9 cellular contexts compared by ENCODE assay signal in genomic region chr4:184386271-184386781, GRCh38.
DNase-seq lines count a peak whose midpoint lies in the region; ATAC-seq and TF ChIP-seq lines count a peak whose summit lies in the region.
"Had no signal": no experiment of that assay in that cellular context is flagged by ENCODE, and none has a peak within 500 bp of the region (broad histone marks: within the 10 kb centered on the region; RNA-seq: fewer than 3 reads in every experiment).

No MANE protein-coding gene starts in this region.

- H3K27ac ChIP-seq in esophagus squamous epithelium = peak overlapping the region in 3 of 4 donors; percentile 82 to 94 (median 88)
- H3K27ac ChIP-seq: cardiac muscle cell had no signal

- peaks cover 30 to 68% (median 58%) of the 10 kb centered on the region in 4 donors for H3K4me1 Mint-ChIP-seq in naive thymus-derived CD8-positive, alpha-beta T cell

- POLR2A ChIA-PET in naive thymus-derived CD8-positive, alpha-beta T cell (lab: Charles Lee) = interaction anchor here (0.6 kb wide), 1 partner anchor 27 kb away, joined by 6 read pairs; no protein-coding TSS in a partner anchor

- no peaks in the 10 kb centered on the region for H3K9me3 ChIP-seq in esophagus squamous epithelium

- no peaks in the 10 kb centered on the region for H3K27me3 Mint-ChIP-seq in naive thymus-derived CD8-positive, alpha-beta T cell

- peaks cover 5 to 51% (median 10%) of the 10 kb centered on the region in 3 donors for H3K36me3 Mint-ChIP-seq in naive thymus-derived CD8-positive, alpha-beta T cell

- H3K27me3 ChIP-seq in esophagus squamous epithelium = no peaks in the 10 kb centered on the region
- H3K27me3 ChIP-seq: cardiac muscle cell had no signal

- in situ Hi-C loops in Caki2 (cut with HindIII; ENCODE audit: low pct_unique_long_range_greater_than_20kb, low sequenced_read_pairs) = no loop called here

- H3K4me3 ChIP-seq in esophagus squamous epithelium = no peak overlapping the region
- H3K4me3 ChIP-seq: cardiac muscle cell had no signal

- peak overlapping the region; percentile 15 to 88 (median 69) for H3K27ac Mint-ChIP-seq in naive thymus-derived CD8-positive, alpha-beta T cell

- TF ChIP-seq CTCF in esophagus squamous epithelium (IDR thresholded peaks at IDR 0.05) = no peak

- no peak for TF ChIP-seq POLR2A in esophagus squamous epithelium (IDR thresholded peaks at IDR 0.05)

- no peak for ATAC-seq in naive thymus-derived CD8-positive, alpha-beta T cell
- ATAC-seq in HG03280 (IDR thresholded peaks at IDR 0.05; ENCODE audit: unreplicated experiment) = no peak

- DNase-seq in Caki2 (ENCODE audit: low read depth) = peak; percentile 41
- DNase-seq in OCI-M1 (lab: John Stamatoyannopoulos, UW) = peak; percentile 88
- DNase-seq in esophagus squamous epithelium (lab: John Stamatoyannopoulos, UW) = no peak
- DNase-seq in naive thymus-derived CD8-positive, alpha-beta T cell = no peak
- DNase-seq in T-helper 9 cell = no peak
- DNase-seq in dedifferentiated amniotic fluid mesenchymal stem cell (ENCODE audit: extremely low spot score) = no peak
- no peak for DNase-seq in D341Med (ENCODE audit: low spot score)

- intact Hi-C loops in esophagus squamous epithelium (cut with DNase I) = no loop called here

- 65 to 70% methylated on average over 10 of the region's 10 CpGs for WGBS in esophagus squamous epithelium, 2 donors

- H3K9me3 Mint-ChIP-seq in naive thymus-derived CD8-positive, alpha-beta T cell = no peaks in the 10 kb centered on the region

- peaks cover 0 to 51% (median 27%) of the 10 kb centered on the region in 3 donors for H3K36me3 ChIP-seq in esophagus squamous epithelium
- H3K36me3 ChIP-seq: cardiac muscle cell had no signal

- peak overlapping the region in 5 of 10 donors; percentile 12 to 45 (median 41) for H3K4me3 Mint-ChIP-seq in naive thymus-derived CD8-positive, alpha-beta T cell

- peaks cover 30 to 52% (median 39%) of the 10 kb centered on the region in 3 donors for H3K4me1 ChIP-seq in esophagus squamous epithelium

Comparison
In these comparisons a context has a peak if more than half of its experiments do, and no peak if none do; other contexts are left out.
1. DNase-seq: peak in Caki2 (single experiment) and OCI-M1 (single experiment); none in esophagus squamous epithelium (single experiment), naive thymus-derived CD8-positive, alpha-beta T cell (0 of 10), T-helper 9 cell (single experiment), dedifferentiated amniotic fluid mesenchymal stem cell (single experiment) and D341Med (single experiment).